In the genomic region with DNA sequence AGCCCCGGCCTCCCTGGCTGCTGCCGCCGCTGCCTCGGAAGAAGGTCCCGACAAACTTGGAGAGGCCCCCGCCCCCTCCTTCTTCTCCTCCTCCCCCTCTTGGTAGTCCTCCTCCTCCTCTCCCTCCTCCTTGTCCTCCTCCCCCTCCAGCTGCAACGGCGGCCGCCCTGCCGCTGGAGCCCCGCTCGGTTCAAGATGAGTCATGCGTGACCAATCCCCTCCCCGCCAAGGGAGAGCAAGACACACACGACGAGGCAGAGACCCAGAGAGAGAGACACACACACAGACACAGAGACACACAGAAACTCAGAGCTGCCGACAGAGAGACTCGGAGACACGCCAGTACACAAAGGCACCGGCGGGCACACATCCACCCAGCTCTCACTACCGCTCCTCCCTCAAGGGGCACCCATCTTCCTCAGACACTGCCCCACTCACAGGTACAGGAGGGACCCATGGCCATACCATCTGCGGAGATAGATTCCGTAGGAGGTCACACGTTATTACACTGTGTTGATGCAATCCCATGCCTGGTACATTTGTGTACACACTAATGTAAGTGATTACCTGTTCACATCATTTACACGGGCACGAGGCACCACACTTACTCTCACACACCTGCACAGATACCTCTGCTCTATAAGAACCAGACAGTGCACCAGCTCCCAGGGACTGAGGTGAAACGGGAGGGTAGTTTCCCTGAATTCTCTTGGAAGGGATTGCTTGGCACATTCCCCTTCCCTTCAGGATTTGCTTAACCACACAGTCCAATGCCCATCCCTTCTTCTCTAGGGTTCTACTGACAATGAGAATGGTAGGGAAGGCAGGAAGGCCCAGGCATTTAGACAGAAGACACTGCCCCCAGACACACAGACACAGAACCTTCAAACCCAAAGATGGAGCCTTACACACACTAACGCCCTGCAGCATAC, we compare ENCODE assay signal across 8 cellular contexts. TPM values are rescaled to one million over a fixed set of nuclear protein-coding genes. Genes with fewer than 3 reads are reported as not detected.
DNase-seq lines count a peak whose midpoint lies in the region; ATAC-seq and TF ChIP-seq lines count a peak whose summit lies in the region.

TSS of gene LHX6 (minus strand) at position 52 of the 932 bp plus-strand sequence. CDS start 217 bp downstream, outside the sequence.

- CTCF ChIA-PET in CD4-positive, alpha-beta memory T cell (lab: Charles Lee; ENCODE audit: partially characterized antibody): no interaction called here

- no peak within 1 kb of the TSS for H3K27ac Mint-ChIP-seq in CD4-positive, alpha-beta memory T cell
- H3K27ac Mint-ChIP-seq in neural crest cell (ENCODE audit: unreplicated experiment): no peak within 1 kb of the TSS

- peaks cover 8% of the 10 kb centered on the region for H3K27me3 ChIP-seq in CD4-positive, alpha-beta memory T cell (ENCODE audit: insufficient read depth, low read length)
- H3K27me3 ChIP-seq in thyroid gland: peaks cover 33% of the 10 kb centered on the region

- H3K4me3 ChIP-seq in CD4-positive, alpha-beta memory T cell (ENCODE audit: low read length in 2 of 2): no peak within 1 kb of the TSS
- peak within 1 kb of the TSS in 1 of 3 donors; percentile 36 for H3K4me3 ChIP-seq in thyroid gland (replicated peaks in 1 of 3)

- no peaks in the 10 kb centered on the region for H3K4me1 ChIP-seq in CD4-positive, alpha-beta memory T cell (ENCODE audit: insufficient read depth, low read length)
- peaks cover 12 to 37% of the 10 kb centered on the region in 2 donors for H3K4me1 ChIP-seq in thyroid gland

- no peaks in the 10 kb centered on the region for H3K9me3 Mint-ChIP-seq in CD4-positive, alpha-beta memory T cell
- no peaks in the 10 kb centered on the region for H3K9me3 Mint-ChIP-seq in neural crest cell

- no peak for DNase-seq in CD4-positive, alpha-beta memory T cell
- peak; percentile 29 to 54 for DNase-seq in NCI-H526 (lab: John Stamatoyannopoulos, UW)
- no peak for DNase-seq in neural crest cell (ENCODE audit: low read depth, low spot score)
- no peak for DNase-seq in ACHN
- DNase-seq in stimulated activated naive CD4-positive, alpha-beta T cell (lab: John Stamatoyannopoulos, UW): no peak
- DNase-seq in thyroid gland: no peak

- TF ChIP-seq CTCF in neural crest cell (conservative IDR thresholded peaks at IDR 0.05) (no peak), thyroid gland (IDR thresholded peaks at IDR 0.05) (no peak)

- 16 to 23% methylated on average over 20 to 24 of the region's 29 CpGs for WGBS in thyroid gland, 2 donors

- in situ Hi-C loops in endometrial microvascular endothelial cells (cut with HindIII; ENCODE audit: inconsistent ontology term, low pct_unique_long_range_greater_than_20kb, low sequenced_read_pairs) (no loop called here), ACHN (cut with HindIII; ENCODE audit: low pct_ligation_motif_present, low pct_unique_long_range_greater_than_20kb, low sequenced_read_pairs) (no loop called here)

- intact Hi-C loops in CD4-positive, alpha-beta memory T cell (cut with micrococcal nuclease): no loop called here
- intact Hi-C loops in thyroid gland (cut with DNase I): no loop called here

- ATAC-seq in HG03439 (IDR thresholded peaks at IDR 0.05; ENCODE audit: unreplicated experiment): no peak

- POLR2A ChIA-PET in CD4-positive, alpha-beta memory T cell (lab: Charles Lee; ENCODE audit: partially characterized antibody): no interaction called here

- no peaks in the 10 kb centered on the region for H3K36me3 Mint-ChIP-seq in CD4-positive, alpha-beta memory T cell
- H3K36me3 Mint-ChIP-seq in neural crest cell (ENCODE audit: low read depth): peaks cover 9% of the 10 kb centered on the region

- H3K9me3 ChIP-seq in CD4-positive, alpha-beta memory T cell (ENCODE audit: control insufficient read depth in 1 of 2, low read length in 2 of 2): no peaks in the 10 kb centered on the region
- H3K9me3 ChIP-seq in thyroid gland: no peaks in the 10 kb centered on the region

- TF ChIP-seq POLR2A in thyroid gland (IDR thresholded peaks at IDR 0.05): no peak

- H3K27ac ChIP-seq in CD4-positive, alpha-beta memory T cell (ENCODE audit: low read depth, low read length): no peak within 1 kb of the TSS
- H3K27ac ChIP-seq in thyroid gland: no peak within 1 kb of the TSS

- peaks cover 24 to 26% of the 10 kb centered on the region in 2 donors for H3K27me3 Mint-ChIP-seq in CD4-positive, alpha-beta memory T cell
- H3K27me3 Mint-ChIP-seq in neural crest cell (ENCODE audit: low read depth): peaks cover 58% of the 10 kb centered on the region

- H3K4me1 Mint-ChIP-seq in CD4-positive, alpha-beta memory T cell: peaks cover 0 to 13% (median 3%) of the 10 kb centered on the region in 4 donors
- peaks cover 8% of the 10 kb centered on the region for H3K4me1 Mint-ChIP-seq in neural crest cell

- H3K4me3 Mint-ChIP-seq in CD4-positive, alpha-beta memory T cell: peak within 1 kb of the TSS in 5 of 8 donors; percentile 34 to 65 (median 55)
- peak within 1 kb of the TSS; percentile 29 for H3K4me3 Mint-ChIP-seq in neural crest cell

- no peaks in the 10 kb centered on the region for H3K36me3 ChIP-seq in CD4-positive, alpha-beta memory T cell (ENCODE audit: insufficient read depth, low read length)
- no peaks in the 10 kb centered on the region for H3K36me3 ChIP-seq in thyroid gland

RNA-seq across cellular contexts. Expression of gene LHX6, which starts in this region (rescaled TPM):
- not detected for total RNA-seq in CD4-positive, alpha-beta memory T cell
- not detected for polyA plus RNA-seq in CD4-positive, alpha-beta memory T cell
- total RNA-seq in endometrial microvascular endothelial cells (ENCODE audit: inconsistent ontology term): 24.2 TPM
- 0.07 TPM in 1 of 2 replicates, not detected in the other for total RNA-seq in neural crest cell
- total RNA-seq in thyroid gland: 1 to 10 TPM; 1.3 to 4.4 (median 1.7) TPM

Comparison
In these comparisons a context has a peak if more than half of its experiments do, and no peak if none do; other contexts are left out.
1. DNase-seq: peak in NCI-H526 (2 of 2); none in CD4-positive, alpha-beta memory T cell (0 of 5), neural crest cell (single experiment), ACHN (single experiment), stimulated activated naive CD4-positive, alpha-beta T cell (0 of 6) and thyroid gland (0 of 2).